In the genomic region with DNA sequence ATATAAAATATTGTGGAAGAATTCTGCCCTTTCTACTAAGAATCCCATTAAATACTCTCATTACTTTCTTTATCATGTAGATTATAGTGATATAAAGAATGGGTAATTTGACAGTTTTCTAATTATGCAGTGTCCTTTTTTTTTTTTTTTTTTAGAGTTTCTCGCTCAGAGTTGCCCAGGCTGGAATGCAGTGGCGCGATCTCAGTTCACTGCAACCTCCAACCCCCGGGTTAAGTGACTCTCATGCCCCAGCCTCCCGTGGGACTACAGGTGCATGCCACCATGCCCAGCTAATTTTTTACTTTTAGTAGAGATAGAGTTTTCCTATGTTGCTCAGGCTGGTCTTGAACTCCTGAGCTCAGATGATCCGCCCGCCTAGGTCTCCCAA, we compare ENCODE assay signal across 33 cellular contexts.
"Had no signal": no experiment of that assay in that cellular context is flagged by ENCODE, and none has a peak within 500 bp of the region (broad histone marks: within the 10 kb centered on the region; RNA-seq: fewer than 3 reads in every experiment).

No MANE protein-coding gene starts in this region.

- H3K4me1 ChIP-seq: adrenal gland, ascending aorta, breast epithelium had no signal

- H3K9me3 ChIP-seq: adrenal gland, ascending aorta, breast epithelium had no signal

- H3K27ac ChIP-seq: adrenal gland, ascending aorta, brain microvascular endothelial cell, breast epithelium, cardiac muscle cell had no signal

- H3K4me3 ChIP-seq: adrenal gland, ascending aorta, breast epithelium, cardiac muscle cell had no signal

- ATAC-seq: activated naive CD4-positive, alpha-beta T cell treated with anti-CD3 and anti-CD28 coated beads, Interleukin-2, amount 50 U/mL, for 72 hours; activated naive CD8-positive, alpha-beta T cell treated with anti-CD3 and anti-CD28 coated beads, Interleukin-2, amount 50 U/mL, for 24 hours; activated T-cell treated with anti-CD3 and anti-CD28 coated beads, Interleukin-2, amount 50 U/mL, for 4 hours; activated T-cell treated with anti-CD3 and anti-CD28 coated beads, Interleukin-2, amount 50 U/mL, for 72 hours; activated T-helper 17 cell treated with anti-CD3 and anti-CD28 coated beads, Interleukin-2, amount 50 U/mL, for 72 hours had no signal

- DNase-seq: activated effector memory CD4-positive, alpha-beta T cell treated with anti-CD3 and anti-CD28 coated beads, Interleukin-2, amount 50 U/mL, for 16 hours; activated effector memory CD4-positive, alpha-beta T cell treated with Interleukin-2 at 50 U/mL for 16 hours; activated gamma-delta T cell; activated gamma-delta T cell treated with Interleukin-2 at 50 U/mL for 16 hours; activated naive CD4-positive, alpha-beta T cell; activated naive CD4-positive, alpha-beta T cell treated with anti-CD3 and anti-CD28 coated beads for 36 hours; activated naive CD4-positive, alpha-beta T cell treated with anti-CD3 and anti-CD28 coated beads, Interleukin-2, amount 10 ng/mL, durations not matched to agents 7 days and 5 days; activated naive CD4-positive, alpha-beta T cell treated with anti-CD3 and anti-CD28 coated beads, Interleukin-2, amount 50 U/mL, for 16 hours; activated naive CD4-positive, alpha-beta T cell treated with Interleukin-2 at 50 U/mL for 16 hours; activated naive CD8-positive, alpha-beta T cell treated with anti-CD3 and anti-CD28 coated beads for 36 hours; activated naive CD8-positive, alpha-beta T cell treated with anti-CD3 and anti-CD28 coated beads, Interleukin-2, amount 10 ng/mL, durations not matched to agents 7 days and 5 days; activated naive CD8-positive, alpha-beta T cell treated with anti-CD3 and anti-CD28 coated beads, Interleukin-2, amount 50 U/mL, for 24 hours; activated T-cell treated with anti-CD3 and anti-CD28 coated beads, Interleukin-2, amount 50 U/mL, for 1 hour; activated T-cell treated with anti-CD3 and anti-CD28 coated beads, Interleukin-2, amount 50 U/mL, for 24 hours; activated T-cell treated with anti-CD3 and anti-CD28 coated beads, Interleukin-2, amount 50 U/mL, for 4 hours; activated T-cell treated with anti-CD3 and anti-CD28 coated beads, Interleukin-2, amount 50 U/mL, for 48 hours; activated T-cell treated with anti-CD3 and anti-CD28 coated beads, Interleukin-2, amount 50 U/mL, for 72 hours; adrenal gland; amniotic stem cell; amygdala; anterior cingulate cortex; aorta; brain microvascular endothelial cell; caudate nucleus; central memory CD4-positive, alpha-beta T cell; cerebellar nuclear complex had no signal

- H3K27me3 ChIP-seq: adrenal gland, ascending aorta, brain microvascular endothelial cell, breast epithelium, cardiac muscle cell had no signal

- FAIRE-seq: astrocyte, bronchial epithelial cell had no signal

- H3K36me3 ChIP-seq: adrenal gland, ascending aorta, brain microvascular endothelial cell, breast epithelium, cardiac muscle cell had no signal
